ENCODE assay signal across 19 cellular contexts in genomic region chr12:52160200-52160599, GRCh38. TPM values are rescaled to one million over a fixed set of nuclear protein-coding genes. Genes with fewer than 3 reads are reported as not detected.
DNase-seq lines count a peak whose midpoint lies in the region; ATAC-seq, FAIRE-seq and TF ChIP-seq lines count a peak whose summit lies in the region.
"Had no signal": no experiment of that assay in that cellular context is flagged by ENCODE, and none has a peak within 500 bp of the region (broad histone marks: within the 10 kb centered on the region; RNA-seq: fewer than 3 reads in every experiment).

No MANE protein-coding gene starts in this region.

- no peak overlapping the region for H2BK120ac ChIP-seq in H1 (replicated peaks; ENCODE audit: low read depth, low read length)

- no peak overlapping the region for H2BK5ac ChIP-seq in H1 (ENCODE audit: low read depth, low read length)

- H3K27me3 ChIP-seq in H1 (replicated peaks in 1 of 4; ENCODE audit: control insufficient read depth in 3 of 4, extremely low read depth in 1 of 4, insufficient read depth in 3 of 4, low read length in 3 of 4), result no peaks in the 10 kb centered on the region
- no peaks in the 10 kb centered on the region for H3K27me3 ChIP-seq in osteoblast (ENCODE audit: insufficient read depth, low read length)
- H3K27me3 ChIP-seq: BLaER1 had no signal

- H3K36me3 ChIP-seq in H1 (ENCODE audit: control insufficient read depth in 2 of 4, insufficient read depth in 4 of 4, low read length in 3 of 4), result no peaks in the 10 kb centered on the region
- no peaks in the 10 kb centered on the region for H3K36me3 ChIP-seq in osteoblast (ENCODE audit: insufficient read depth, low read length)
- H3K36me3 ChIP-seq: BLaER1 had no signal

- H3K23ac ChIP-seq in H1 (ENCODE audit: insufficient read length), result no peak overlapping the region

- no peaks in the 10 kb centered on the region; the same call in 1 of the 2 replicates for H3K23me2 ChIP-seq in H1 (ENCODE audit: low read depth, low read length)

- H4K8ac ChIP-seq in H1 (ENCODE audit: extremely low read depth, insufficient read depth, low read length), result no peak overlapping the region

- peak overlapping the region; percentile 20 for H3K27ac Mint-ChIP-seq in activated CD4-positive, alpha-beta T cell treated with anti-CD3 and anti-CD28 coated beads, Interleukin-2, amount 10 ng/mL, durations not matched to agents 7 days and 5 days
- H3K27ac Mint-ChIP-seq: CD8-positive, alpha-beta T cell; GM23338 had no signal

- no peak for DNase-seq in activated CD4-positive, alpha-beta T cell treated with anti-CD3 and anti-CD28 coated beads, Interleukin-2, amount 10 ng/mL, durations not matched to agents 7 days and 5 days
- DNase-seq in activated CD4-positive, alpha-beta T cell treated with anti-CD3 and anti-CD28 coated beads, Interleukin-2, amount 50 U/mL, for 1 hour, result no peak
- DNase-seq in NCI-H69 (lab: John Stamatoyannopoulos, UW) (peak; percentile 42), H1 (ENCODE audit: low read depth in 1 of 2, low spot score in 2 of 2) (no peak), osteoblast (ENCODE audit: insufficient read length, low spot score, missing footprints) (peak; percentile 56), RPMI8226 (no peak), NAMALWA (ENCODE audit: low spot score) (no peak)
- DNase-seq: Calu3; CD8-positive, alpha-beta T cell; DMS53; DND-41; EL; H7 had no signal

- no peak overlapping the region for H2AFZ ChIP-seq in H1 (ENCODE audit: low read length)
- H2AFZ ChIP-seq in osteoblast (ENCODE audit: low read length), result no peak overlapping the region
- H2AFZ ChIP-seq: GM23338 had no signal

- H2BK15ac ChIP-seq in H1 (ENCODE audit: low read length), result 0 out of 2 replicates have a peak overlapping the region, but pooled peaks have one; percentile 40

- H3K4me1 ChIP-seq in H1 (replicated peaks in 1 of 4; ENCODE audit: control insufficient read depth in 3 of 4, insufficient read depth in 4 of 4, low read length in 3 of 4), result peaks cover 0 to 3% (median 2%) of the 10 kb centered on the region in 4 experiments; a peak in 3 of 7 replicates
- H3K4me1 ChIP-seq in osteoblast (ENCODE audit: insufficient read depth, low read length), result peaks cover 8% of the 10 kb centered on the region

- no peak overlapping the region for H2AK5ac ChIP-seq in H1 (ENCODE audit: low read depth, low read length)

- H3K9me3 Mint-ChIP-seq in activated CD4-positive, alpha-beta T cell treated with anti-CD3 and anti-CD28 coated beads, Interleukin-2, amount 10 ng/mL, durations not matched to agents 7 days and 5 days, result no peaks in the 10 kb centered on the region
- H3K9me3 Mint-ChIP-seq: CD8-positive, alpha-beta T cell; GM23338 had no signal

- H3K79me1 ChIP-seq in H1 (ENCODE audit: low read depth, low read length), result no peaks in the 10 kb centered on the region

- no peak overlapping the region for H3K9ac ChIP-seq in H1 (replicated peaks in 1 of 4; ENCODE audit: extremely low read depth in 1 of 4, low read depth in 3 of 4, low read length in 3 of 4)
- H3K9ac ChIP-seq: BLaER1 had no signal

- H4K20me1 ChIP-seq in H1 (replicated peaks in 1 of 2; ENCODE audit: control insufficient read depth in 1 of 2, insufficient read depth in 2 of 2, low read length in 2 of 2), result peaks cover 0 to 2% of the 10 kb centered on the region in 2 experiments
- no peaks in the 10 kb centered on the region for H4K20me1 ChIP-seq in osteoblast (ENCODE audit: insufficient read depth, low read length)
- H4K20me1 ChIP-seq: BLaER1 had no signal

- H3K4me3 Mint-ChIP-seq in activated CD4-positive, alpha-beta T cell treated with anti-CD3 and anti-CD28 coated beads, Interleukin-2, amount 10 ng/mL, durations not matched to agents 7 days and 5 days, result no peak overlapping the region
- H3K4me3 Mint-ChIP-seq: CD8-positive, alpha-beta T cell; GM23338 had no signal

- H2BK20ac ChIP-seq in H1 (ENCODE audit: low read length), result no peak overlapping the region

- no peak overlapping the region for H3K56ac ChIP-seq in H1 (replicated peaks; ENCODE audit: insufficient read length, low read depth, low read length)

- H3K4me3 ChIP-seq in H1 (ENCODE audit: extremely low read depth in 1 of 4, insufficient read depth in 2 of 4, low read depth in 3 of 4, low read length in 4 of 4) (no peak overlapping the region), osteoblast (ENCODE audit: insufficient read depth, low read length) (no peak overlapping the region)
- H3K4me3 ChIP-seq: BLaER1, GM12878, GM23338 had no signal

- CTCF ChIA-PET in activated CD4-positive, alpha-beta T cell treated with anti-CD3 and anti-CD28 coated beads, Interleukin-2, amount 10 ng/mL, durations not matched to agents 7 days and 5 days (lab: Charles Lee), result interaction anchor here (1.0 to 2.9 kb wide), 3 partner anchors 119 to 725 kb away, joined by 5 to 6 read pairs (median 5); no protein-coding TSS in a partner anchor
- CTCF ChIA-PET in H1 (lab: Charles Lee; ENCODE audit: partially characterized antibody), result interaction anchor here (0.8 to 5.0 kb wide), 12 partner anchors 18 to 725 kb away, joined by 3 to 108 read pairs (median 4); no protein-coding TSS in a partner anchor

- no peak for FAIRE-seq in H1 (lab: Jason Lieb, UNC)
- FAIRE-seq: GM12878 had no signal

- H3K9me3 ChIP-seq in H1 (ENCODE audit: insufficient read depth in 2 of 2, low read depth in 1 of 2, low read length in 1 of 2) (no peaks in the 10 kb centered on the region), osteoblast (ENCODE audit: low read depth, low read length) (no peaks in the 10 kb centered on the region)
- H3K9me3 ChIP-seq: BLaER1 had no signal

- no peak for ATAC-seq in GM18909 (IDR thresholded peaks at IDR 0.05; ENCODE audit: poor library complexity, unreplicated experiment)
- ATAC-seq: CD8-positive, alpha-beta T cell; GM12878; GM23338; HCT116 had no signal

- no peak overlapping the region for H2BK12ac ChIP-seq in H1 (ENCODE audit: low read depth, low read length)

- H3K4me2 ChIP-seq in H1 (ENCODE audit: insufficient read depth in 1 of 2, low read depth in 2 of 2, low read length in 2 of 2) (no peak overlapping the region), osteoblast (ENCODE audit: insufficient read depth, low read length) (no peak overlapping the region)
- H3K4me2 ChIP-seq: BLaER1, GM23338 had no signal

- H4K5ac ChIP-seq in H1 (ENCODE audit: insufficient read length, low read depth, low read length), result no peak overlapping the region

- POLR2A ChIA-PET in activated CD4-positive, alpha-beta T cell treated with anti-CD3 and anti-CD28 coated beads, Interleukin-2, amount 10 ng/mL, durations not matched to agents 7 days and 5 days (lab: Charles Lee), result no interaction called here
- POLR2A ChIA-PET in H1 (lab: Charles Lee; ENCODE audit: partially characterized antibody), result interaction anchor here (1.1 kb wide), 1 partner anchor 35 kb away, joined by 4 read pairs; no protein-coding TSS in a partner anchor

- 88% methylated on average over 4 of the region's 4 CpGs; no CpG with 5 or more reads in 1 of the 2 experiments for WGBS in H1 (ENCODE audit: extremely low coverage in 1 of 2, insufficient coverage in 1 of 2, insufficient read length in 1 of 2, insufficient replicate concordance in 2 of 2, low coverage in 1 of 2, low lambda C conversion rate in 2 of 2, missing lambda C conversion rate in 1 of 2), 2 experiments

- no peaks in the 10 kb centered on the region for H3K79me2 ChIP-seq in H1 (ENCODE audit: control insufficient read depth in 1 of 2, insufficient read depth in 2 of 2, low read length in 2 of 2)
- H3K79me2 ChIP-seq in osteoblast (ENCODE audit: insufficient read depth, low read length), result no peaks in the 10 kb centered on the region

- no peak for TF ChIP-seq EP300 in H1 (IDR thresholded peaks at IDR 0.05; ENCODE audit: borderline replicate concordance in 1 of 2, low read depth in 2 of 2, low read length in 2 of 2)

- TF ChIP-seq RAD21 in H1 (IDR thresholded peaks at IDR 0.05 in 1 of 2, conservative IDR thresholded peaks at IDR 0.05 in 1 of 2; ENCODE audit: low read depth in 2 of 2, low read length in 2 of 2), result no peak

- no peak overlapping the region for H3K18ac ChIP-seq in H1 (ENCODE audit: extremely low read depth, low read length)

- no peaks in the 10 kb centered on the region for H3K36me3 Mint-ChIP-seq in activated CD4-positive, alpha-beta T cell treated with anti-CD3 and anti-CD28 coated beads, Interleukin-2, amount 10 ng/mL, durations not matched to agents 7 days and 5 days (ENCODE audit: low read depth)
- H3K36me3 Mint-ChIP-seq: CD8-positive, alpha-beta T cell had no signal

- peaks cover 47% of the 10 kb centered on the region for H3K4me1 Mint-ChIP-seq in activated CD4-positive, alpha-beta T cell treated with anti-CD3 and anti-CD28 coated beads, Interleukin-2, amount 10 ng/mL, durations not matched to agents 7 days and 5 days

- no peak overlapping the region for H3K14ac ChIP-seq in H1 (ENCODE audit: insufficient read length)

- H3K27me3 Mint-ChIP-seq in activated CD4-positive, alpha-beta T cell treated with anti-CD3 and anti-CD28 coated beads, Interleukin-2, amount 10 ng/mL, durations not matched to agents 7 days and 5 days, result no peaks in the 10 kb centered on the region

- TF ChIP-seq POLR2A in H1 (IDR thresholded peaks at IDR 0.05; ENCODE audit: control extremely low read depth in 1 of 2, low read depth in 2 of 2, low read length in 2 of 2), result no peak

- H3K27ac ChIP-seq in H1 (ENCODE audit: low read depth, low read length), result no peak overlapping the region
- H3K27ac ChIP-seq in osteoblast (ENCODE audit: low read depth, low read length), result no peak overlapping the region
- H3K27ac ChIP-seq: 22Rv1, BLaER1 had no signal

- no peak overlapping the region for H4K91ac ChIP-seq in H1 (replicated peaks; ENCODE audit: insufficient read length, low read length)

- TF ChIP-seq CTCF in H1 (IDR thresholded peaks at IDR 0.05; ENCODE audit: control extremely low read depth in 1 of 3, insufficient read depth in 1 of 3, low read depth in 1 of 3, low read length in 3 of 3), result no peak
- TF ChIP-seq CTCF in osteoblast (IDR thresholded peaks at IDR 0.05; ENCODE audit: extremely low read depth, low read depth, low read length), result no peak

- no peak overlapping the region for H3K4ac ChIP-seq in H1 (replicated peaks; ENCODE audit: insufficient read length, low read depth, low read length)

TF ChIP-seq in H1, 55 proteins besides CTCF, POLR2A, EP300 and RAD21:
- no peak for TF ChIP-seq SUZ12 (IDR thresholded peaks at IDR 0.05; ENCODE audit: low read length)

RNA-seq across cellular contexts. Expression of gene KRT80, which starts 31.6 kb away (rescaled TPM):
- not detected for total RNA-seq in activated CD4-positive, alpha-beta T cell treated with anti-CD3 and anti-CD28 coated beads, Interleukin-2, amount 10 ng/mL, durations not matched to agents 7 days and 5 days
- 0.08 TPM in 1 of 2 replicates, not detected in the other for total RNA-seq in H1 (2021; fragmentation: NEBNext Ultra II Directional; extraction: Animal tissue kit (Norgen Biotek cat#: 25700))
- 0.05 and 0.06 TPM in 2 replicates for polyA plus RNA-seq in H1 (2011; rRNA removed)
- 0.05 TPM for polyA plus RNA-seq in H1 (2011; cell fraction: cytosol; rRNA removed)
- polyA plus RNA-seq in H1 (2011; cell fraction: nucleus; rRNA removed), result 0.06 TPM
- 0.05 to 0.06 TPM in 2 of 4 replicates, not detected in the others for polyA plus RNA-seq in H1 (2012, experiment 1 of 2)
- 0.07 TPM for polyA plus RNA-seq in H1 (2012, experiment 2 of 2)
- 0.04 TPM for polyA plus RNA-seq in H1 (2013, experiment 1 of 2)
- 0.09 TPM for polyA plus RNA-seq in H1 (2013, experiment 2 of 2)
- polyA minus RNA-seq in H1 (2011; rRNA and poly(A)+ RNA removed), result 0.03 and 0.10 TPM in 2 replicates
- 0.37 TPM for polyA minus RNA-seq in H1 (2011; cell fraction: cytosol; rRNA and poly(A)+ RNA removed)
- polyA minus RNA-seq in H1 (2011; cell fraction: nucleus; rRNA and poly(A)+ RNA removed), result 0.20 TPM
- total RNA-seq in osteoblast, result 0.59 and 0.72 TPM in 2 replicates
- total RNA-seq: CD8-positive, alpha-beta T cell; GM12878; GM23338; H7 had no signal
- polyA plus RNA-seq: GM23338 had no signal

Comparison
In these comparisons a context has a peak if more than half of its experiments do, and no peak if none do; other contexts are left out.
1. DNase-seq: peak in NCI-H69 (single experiment) and osteoblast (single experiment); none in activated CD4-positive, alpha-beta T cell treated with anti-CD3 and anti-CD28 coated beads, Interleukin-2, amount 10 ng/mL, durations not matched to agents 7 days and 5 days (single experiment), activated CD4-positive, alpha-beta T cell treated with anti-CD3 and anti-CD28 coated beads, Interleukin-2, amount 50 U/mL, for 1 hour (single experiment), H1 (0 of 2), RPMI8226 (single experiment) and NAMALWA (single experiment).